ENCODE assay signal across 8 cellular contexts in genomic region chr22:41589260-41589600, GRCh38. TPM values are rescaled to one million over a fixed set of nuclear protein-coding genes. Genes with fewer than 3 reads are reported as not detected.
DNase-seq lines count a peak whose midpoint lies in the region; ATAC-seq and TF ChIP-seq lines count a peak whose summit lies in the region.

No MANE protein-coding gene starts in this region.

- no peaks in the 10 kb centered on the region for H3K9me3 Mint-ChIP-seq in activated CD4-positive, alpha-beta memory T cell treated with anti-CD3 and anti-CD28 coated beads, Interleukin-2, amount 10 ng/mL, durations not matched to agents 7 days and 5 days
- H3K9me3 Mint-ChIP-seq in progenitor cell of endocrine pancreas (ENCODE audit: low read depth), result no peaks in the 10 kb centered on the region

- DNase-seq in NCI-H146 (lab: John Stamatoyannopoulos, UW) (peak; percentile 50), NCI-H146 treated with DMSO at 0.1 percent for 48 hours (lab: John Stamatoyannopoulos, UW; ENCODE audit: unreplicated experiment) (no peak), head of caudate nucleus (peak in 23 of 42 donors; percentile 17 to 59 (median 35)), progenitor cell of endocrine pancreas (ENCODE audit: low spot score, unreplicated experiment) (no peak), NCI-H510A (lab: John Stamatoyannopoulos, UW) (no peak)
- no peak for DNase-seq in activated CD4-positive, alpha-beta memory T cell treated with anti-CD3 and anti-CD28 coated beads, Interleukin-2, amount 10 ng/mL, durations not matched to agents 7 days and 5 days

- intact Hi-C loops in head of caudate nucleus (cut with DNase I), result loop anchor here (5.0 kb wide), 1 partner anchor 42 kb away; no protein-coding TSS in a partner anchor

- peak overlapping the region; percentile 87 for H3K27ac Mint-ChIP-seq in activated CD4-positive, alpha-beta memory T cell treated with anti-CD3 and anti-CD28 coated beads, Interleukin-2, amount 10 ng/mL, durations not matched to agents 7 days and 5 days
- peak overlapping the region; percentile 96 for H3K27ac Mint-ChIP-seq in progenitor cell of endocrine pancreas

- peaks cover 9% of the 10 kb centered on the region for H3K36me3 Mint-ChIP-seq in activated CD4-positive, alpha-beta memory T cell treated with anti-CD3 and anti-CD28 coated beads, Interleukin-2, amount 10 ng/mL, durations not matched to agents 7 days and 5 days (ENCODE audit: low read depth)
- H3K36me3 Mint-ChIP-seq in progenitor cell of endocrine pancreas (ENCODE audit: insufficient read depth), result peaks cover 5% of the 10 kb centered on the region

- H3K4me1 Mint-ChIP-seq in activated CD4-positive, alpha-beta memory T cell treated with anti-CD3 and anti-CD28 coated beads, Interleukin-2, amount 10 ng/mL, durations not matched to agents 7 days and 5 days, result peaks cover 26% of the 10 kb centered on the region
- peaks cover 20% of the 10 kb centered on the region for H3K4me1 Mint-ChIP-seq in progenitor cell of endocrine pancreas (ENCODE audit: low read depth)

- POLR2A ChIA-PET in activated CD4-positive, alpha-beta memory T cell treated with anti-CD3 and anti-CD28 coated beads, Interleukin-2, amount 10 ng/mL, durations not matched to agents 7 days and 5 days (lab: Charles Lee), result interaction anchor here (0.8 to 7.1 kb wide), 31 partner anchors 9 to 1026 kb away, joined by 3 to 158 read pairs (median 7); partner anchors contain the start of genes ACO2, CCDC134, CENPM and DESI1

- H3K27me3 Mint-ChIP-seq in activated CD4-positive, alpha-beta memory T cell treated with anti-CD3 and anti-CD28 coated beads, Interleukin-2, amount 10 ng/mL, durations not matched to agents 7 days and 5 days, result no peaks in the 10 kb centered on the region
- H3K27me3 Mint-ChIP-seq in progenitor cell of endocrine pancreas, result no peaks in the 10 kb centered on the region

- peak overlapping the region; percentile 96 for H3K4me3 Mint-ChIP-seq in activated CD4-positive, alpha-beta memory T cell treated with anti-CD3 and anti-CD28 coated beads, Interleukin-2, amount 10 ng/mL, durations not matched to agents 7 days and 5 days
- H3K4me3 Mint-ChIP-seq in progenitor cell of endocrine pancreas (ENCODE audit: low read depth), result peak overlapping the region; percentile 94

- TF ChIP-seq CTCF in progenitor cell of endocrine pancreas (IDR thresholded peaks at IDR 0.05; ENCODE audit: unreplicated experiment), result no peak

- CTCF ChIA-PET in activated CD4-positive, alpha-beta memory T cell treated with anti-CD3 and anti-CD28 coated beads, Interleukin-2, amount 10 ng/mL, durations not matched to agents 7 days and 5 days (lab: Charles Lee), result interaction anchor here (0.8 to 2.1 kb wide), 17 partner anchors 10 to 288 kb away, joined by 3 to 15 read pairs (median 4); partner anchors contain the start of genes DESI1, POLR3H, XRCC6 and ZC3H7B

- ATAC-seq in HG03066 (IDR thresholded peaks at IDR 0.05; ENCODE audit: low read depth, unreplicated experiment) (peak; percentile 15), HG03139 (IDR thresholded peaks at IDR 0.05; ENCODE audit: unreplicated experiment) (no peak)

RNA-seq across cellular contexts. Expression of gene PMM1, which starts 0.4 kb away (rescaled TPM):
- total RNA-seq in activated CD4-positive, alpha-beta memory T cell treated with anti-CD3 and anti-CD28 coated beads, Interleukin-2, amount 10 ng/mL, durations not matched to agents 7 days and 5 days, result 10 to 100 TPM; 44.4 to 46.2 TPM
- total RNA-seq in progenitor cell of endocrine pancreas, result 46.0 and 51.3 TPM in 2 replicates

RNA-seq across cellular contexts. Expression of gene CSDC2, which starts 28.4 kb away (rescaled TPM):
- not detected for total RNA-seq in activated CD4-positive, alpha-beta memory T cell treated with anti-CD3 and anti-CD28 coated beads, Interleukin-2, amount 10 ng/mL, durations not matched to agents 7 days and 5 days
- total RNA-seq in progenitor cell of endocrine pancreas, result 1.7 TPM in 2 replicates

RNA-seq across cellular contexts. Expression of gene DESI1, which starts 31.6 kb away (rescaled TPM):
- 10 to 100 TPM; 49.3 to 53.6 TPM for total RNA-seq in activated CD4-positive, alpha-beta memory T cell treated with anti-CD3 and anti-CD28 coated beads, Interleukin-2, amount 10 ng/mL, durations not matched to agents 7 days and 5 days
- 37.4 TPM in 2 replicates for total RNA-seq in progenitor cell of endocrine pancreas

RNA-seq across cellular contexts. Expression of gene XRCC6, which starts 31.9 kb away (rescaled TPM):
- total RNA-seq in activated CD4-positive, alpha-beta memory T cell treated with anti-CD3 and anti-CD28 coated beads, Interleukin-2, amount 10 ng/mL, durations not matched to agents 7 days and 5 days, result 100 to 1,000 TPM; 244 to 251 TPM
- 262 and 272 TPM in 2 replicates for total RNA-seq in progenitor cell of endocrine pancreas

RNA-seq across cellular contexts. Expression of gene POLR3H, which starts 45.0 kb away (rescaled TPM):
- total RNA-seq in activated CD4-positive, alpha-beta memory T cell treated with anti-CD3 and anti-CD28 coated beads, Interleukin-2, amount 10 ng/mL, durations not matched to agents 7 days and 5 days, result 10 to 100 TPM; 19.2 to 20.5 TPM
- 43.5 and 44.1 TPM in 2 replicates for total RNA-seq in progenitor cell of endocrine pancreas

Comparison
In these comparisons a context has a peak if more than half of its experiments do, and no peak if none do; other contexts are left out.
1. DNase-seq: peak in NCI-H146 (single experiment) and head of caudate nucleus (23 of 42); none in NCI-H146 treated with DMSO at 0.1 percent for 48 hours (single experiment), activated CD4-positive, alpha-beta memory T cell treated with anti-CD3 and anti-CD28 coated beads, Interleukin-2, amount 10 ng/mL, durations not matched to agents 7 days and 5 days (single experiment), progenitor cell of endocrine pancreas (single experiment) and NCI-H510A (single experiment).